8 cellular contexts compared by ENCODE assay signal in the genomic region with DNA sequence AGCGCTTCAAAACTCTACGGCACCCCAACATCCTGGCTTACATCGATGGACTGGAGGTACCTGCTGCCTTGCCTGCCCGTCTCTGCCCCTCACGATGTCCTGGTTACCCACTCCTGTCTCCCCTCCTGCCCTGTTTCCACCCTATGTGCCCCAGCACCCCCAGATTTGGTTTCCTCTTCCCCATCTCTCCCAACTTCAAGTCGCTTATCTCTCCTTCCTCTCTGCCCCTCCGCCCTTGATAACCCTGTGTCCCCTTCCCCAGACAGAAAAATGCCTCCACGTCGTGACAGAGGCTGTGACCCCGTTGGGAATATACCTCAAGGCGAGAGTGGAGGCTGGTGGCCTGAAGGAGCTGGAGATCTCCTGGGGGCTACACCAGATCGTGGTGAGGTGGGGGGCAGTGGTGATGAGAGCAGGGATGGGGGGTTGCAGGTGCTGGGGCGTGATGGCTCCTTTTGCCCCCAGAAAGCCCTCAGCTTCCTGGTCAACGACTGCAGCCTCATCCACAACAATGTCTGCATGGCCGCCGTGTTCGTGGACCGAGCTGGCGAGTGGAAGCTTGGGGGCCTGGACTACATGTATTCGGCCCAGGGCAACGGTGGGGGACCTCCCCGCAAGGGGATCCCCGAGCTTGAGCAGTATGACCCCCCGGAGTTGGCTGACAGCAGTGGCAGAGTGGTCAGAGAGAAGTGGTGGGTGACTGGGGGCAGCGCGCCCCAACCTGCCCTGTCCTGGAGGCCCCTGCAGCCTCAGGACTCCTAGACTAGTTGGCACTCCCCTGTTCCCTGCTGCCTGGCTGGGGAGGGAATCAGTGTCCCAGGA. TPM values are rescaled to one million over a fixed set of nuclear protein-coding genes. Genes with fewer than 3 reads are reported as not detected.
DNase-seq lines count a peak whose midpoint lies in the region; TF ChIP-seq lines count a peak whose summit lies in the region.

No MANE protein-coding gene starts in this region.

- 54% methylated on average over 26 of the region's 26 CpGs for WGBS in urinary bladder

- no peaks in the 10 kb centered on the region for H3K27me3 Mint-ChIP-seq in activated naive CD4-positive, alpha-beta T cell treated with anti-CD3 and anti-CD28 coated beads, Interleukin-2, amount 50 U/mL, for 24 hours
- no peaks in the 10 kb centered on the region for H3K27me3 Mint-ChIP-seq in mesothelial cell of epicardium (ENCODE audit: low read depth)

- no peak for TF ChIP-seq POLR2A in breast epithelium (IDR thresholded peaks at IDR 0.05)

- H3K4me1 ChIP-seq in breast epithelium (peaks cover 5 to 13% of the 10 kb centered on the region in 2 donors), urinary bladder (ENCODE audit: insufficient read depth) (no peaks in the 10 kb centered on the region)

- H3K4me1 Mint-ChIP-seq in activated naive CD4-positive, alpha-beta T cell treated with anti-CD3 and anti-CD28 coated beads, Interleukin-2, amount 50 U/mL, for 24 hours, result peaks cover 60% of the 10 kb centered on the region
- peaks cover 35% of the 10 kb centered on the region for H3K4me1 Mint-ChIP-seq in mesothelial cell of epicardium

- peak overlapping the region; percentile 87 for H3K4me3 Mint-ChIP-seq in activated naive CD4-positive, alpha-beta T cell treated with anti-CD3 and anti-CD28 coated beads, Interleukin-2, amount 50 U/mL, for 24 hours
- H3K4me3 Mint-ChIP-seq in mesothelial cell of epicardium, result peak overlapping the region; percentile 74

- H3K9me3 ChIP-seq in breast epithelium, result no peaks in the 10 kb centered on the region

- no peaks in the 10 kb centered on the region for H3K36me3 Mint-ChIP-seq in activated naive CD4-positive, alpha-beta T cell treated with anti-CD3 and anti-CD28 coated beads, Interleukin-2, amount 50 U/mL, for 24 hours
- peaks cover 13% of the 10 kb centered on the region for H3K36me3 Mint-ChIP-seq in mesothelial cell of epicardium

- H3K27ac ChIP-seq in breast epithelium, result peak overlapping the region; percentile 90 to 95
- H3K27ac ChIP-seq in urinary bladder (ENCODE audit: low read depth), result no peak overlapping the region

- H3K27me3 ChIP-seq in breast epithelium, result no peaks in the 10 kb centered on the region

- H3K9me3 Mint-ChIP-seq in activated naive CD4-positive, alpha-beta T cell treated with anti-CD3 and anti-CD28 coated beads, Interleukin-2, amount 50 U/mL, for 24 hours, result no peaks in the 10 kb centered on the region
- H3K9me3 Mint-ChIP-seq in mesothelial cell of epicardium, result no peaks in the 10 kb centered on the region

- no peak for DNase-seq in activated naive CD4-positive, alpha-beta T cell treated with anti-CD3 and anti-CD28 coated beads, Interleukin-2, amount 50 U/mL, for 16 hours
- DNase-seq in breast epithelium (ENCODE audit: low spot score in 2 of 2) (no peak), mesothelial cell of epicardium (ENCODE audit: low spot score in 2 of 2, unreplicated experiment in 2 of 2) (no peak), DMS53 (lab: John Stamatoyannopoulos, UW) (no peak), NCI-H146 treated with DMSO at 0.1 percent for 48 hours (lab: John Stamatoyannopoulos, UW; ENCODE audit: unreplicated experiment) (no peak), midbrain (lab: John Stamatoyannopoulos, UW) (no peak)

- H3K4me3 ChIP-seq in breast epithelium, result peak overlapping the region; percentile 92 to 99 (median 98)
- H3K4me3 ChIP-seq in urinary bladder (ENCODE audit: low read depth, low read length), result peak overlapping the region; percentile 97

- intact Hi-C loops in breast epithelium (cut with DNase I; ENCODE audit: low total_unique reads), result no loop called here

- TF ChIP-seq CTCF in breast epithelium (IDR thresholded peaks at IDR 0.05), result no peak
- TF ChIP-seq CTCF in mesothelial cell of epicardium (IDR thresholded peaks at IDR 0.05; ENCODE audit: unreplicated experiment), result no peak

- peak overlapping the region; percentile 39 for H3K27ac Mint-ChIP-seq in activated naive CD4-positive, alpha-beta T cell treated with anti-CD3 and anti-CD28 coated beads, Interleukin-2, amount 50 U/mL, for 24 hours
- peak overlapping the region; percentile 26 for H3K27ac Mint-ChIP-seq in mesothelial cell of epicardium

- H3K36me3 ChIP-seq in breast epithelium (peaks cover 7% of the 10 kb centered on the region), urinary bladder (ENCODE audit: insufficient read depth) (peaks cover 3% of the 10 kb centered on the region)

RNA-seq across cellular contexts. Expression of a gene that starts 1.0 kb away (rescaled TPM):
- 10 to 100 TPM; 74.1 to 83.4 (median 83.2) TPM for total RNA-seq in breast epithelium
- total RNA-seq in mesothelial cell of epicardium, result 83.4 to 91.1 TPM (median 89.5 TPM) in 3 replicates
- total RNA-seq in urinary bladder, result 43.4 TPM
- 82.0 TPM for polyA plus RNA-seq in urinary bladder

RNA-seq across cellular contexts. Expression of a gene that starts 27.0 kb away (rescaled TPM):
- total RNA-seq in breast epithelium (over 10,000 TPM; 14,217 to 22,312 (median 18,959) TPM), mesothelial cell of epicardium (15,343 to 16,172 TPM (median 16,018 TPM) in 3 replicates), urinary bladder (27,753 TPM)
- 141 TPM for polyA plus RNA-seq in urinary bladder

RNA-seq across cellular contexts. Expression of a gene that starts 32.3 kb away (rescaled TPM):
- total RNA-seq in breast epithelium (10 to 100 TPM; 63.0 to 98.9 (median 95.7) TPM), mesothelial cell of epicardium (314 to 333 TPM (median 318 TPM) in 3 replicates), urinary bladder (58.5 TPM)
- polyA plus RNA-seq in urinary bladder, result 145 TPM

RNA-seq across cellular contexts. Expression of a gene that starts 44.4 kb away (rescaled TPM):
- total RNA-seq in breast epithelium, result 10 to 100 TPM; 48.9 to 60.0 (median 59.4) TPM
- 23.1 to 27.8 TPM (median 27.4 TPM) in 3 replicates for total RNA-seq in mesothelial cell of epicardium
- 14.6 TPM for total RNA-seq in urinary bladder
- 94.9 TPM for polyA plus RNA-seq in urinary bladder

RNA-seq across cellular contexts. Expression of a gene that starts 46.5 kb away (rescaled TPM):
- 10 to 100 TPM; 37.4 to 51.4 (median 40.8) TPM for total RNA-seq in breast epithelium
- 56.7 to 61.5 TPM (median 57.6 TPM) in 3 replicates for total RNA-seq in mesothelial cell of epicardium
- total RNA-seq in urinary bladder, result 10.9 TPM
- 82.7 TPM for polyA plus RNA-seq in urinary bladder
